22 cellular contexts compared by ENCODE assay signal in the genomic region with DNA sequence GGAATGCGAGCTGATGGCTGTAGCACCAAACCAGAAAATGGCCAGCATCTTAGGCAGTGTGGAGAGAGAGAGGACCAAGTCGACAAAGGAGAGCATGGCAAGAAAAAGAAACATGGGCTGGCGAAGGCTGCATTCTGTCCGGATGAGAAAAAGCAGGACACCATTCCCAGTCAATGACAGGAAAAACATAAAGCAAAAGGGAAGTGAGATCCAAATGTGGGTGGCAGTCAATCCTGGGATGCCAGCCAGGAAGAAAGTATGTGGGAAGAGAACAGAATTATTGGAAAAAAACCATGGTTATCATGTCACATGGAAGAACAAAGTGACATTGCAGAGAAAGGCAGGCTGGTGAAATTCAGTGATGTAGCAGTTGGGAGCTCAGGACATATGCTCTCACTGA. TPM values are rescaled to one million over a fixed set of nuclear protein-coding genes. Genes with fewer than 3 reads are reported as not detected.
DNase-seq lines count a peak whose midpoint lies in the region.
"Had no signal": no experiment of that assay in that cellular context is flagged by ENCODE, and none has a peak within 500 bp of the region (broad histone marks: within the 10 kb centered on the region; RNA-seq: fewer than 3 reads in every experiment).

No MANE protein-coding gene starts in this region.

- no peaks in the 10 kb centered on the region for H3K36me3 ChIP-seq in neuronal stem cell (replicated peaks in 1 of 2; ENCODE audit: control insufficient read depth in 2 of 2, insufficient read depth in 2 of 2, low read length in 2 of 2)
- H3K36me3 ChIP-seq in SJCRH30 = no peaks in the 10 kb centered on the region
- H3K36me3 ChIP-seq: BLaER1 had no signal

- H3K27ac ChIP-seq in neuronal stem cell (replicated peaks; ENCODE audit: low read length) = no peak overlapping the region
- H3K27ac ChIP-seq in SJCRH30 = no peak overlapping the region
- H3K27ac ChIP-seq: 22Rv1, A549, BLaER1, GM23248 had no signal

- no peak overlapping the region for H3K9ac ChIP-seq in neuronal stem cell (ENCODE audit: low read depth, low read length, poor library complexity)
- H3K9ac ChIP-seq: BLaER1, GM23248 had no signal

- no peak overlapping the region for H2BK12ac ChIP-seq in neuronal stem cell (ENCODE audit: low read length)

- H4K91ac ChIP-seq in neuronal stem cell (ENCODE audit: low read depth, low read length, poor library complexity) = no peak overlapping the region

- H3K4me1 ChIP-seq in neuronal stem cell (ENCODE audit: control insufficient read depth in 2 of 2, insufficient read depth in 1 of 2, low read depth in 1 of 2, low read length in 2 of 2) (no peaks in the 10 kb centered on the region), SJCRH30 (no peaks in the 10 kb centered on the region)
- H3K4me1 ChIP-seq: A549, BLaER1 had no signal

- intact Hi-C loops in head of caudate nucleus (cut with DNase I) = no loop called here

- in situ Hi-C loops in G401 (cut with HindIII; ENCODE audit: low sequenced_read_pairs) = no loop called here

- no peak overlapping the region for H2BK5ac ChIP-seq in neuronal stem cell (ENCODE audit: low read length)

- DNase-seq in Ammon's horn (ENCODE audit: low spot score) (peak; percentile 60), head of caudate nucleus (peak in 23 of 42 donors; percentile 2 to 64 (median 28)), neuronal stem cell (ENCODE audit: low spot score) (no peak), superior temporal gyrus (ENCODE audit: extremely low spot score) (peak; percentile 71), G401 (ENCODE audit: low spot score) (no peak), glomerular visceral epithelial cell (ENCODE audit: extremely low spot score) (no peak), SJCRH30 (no peak)
- DNase-seq: AML-193; Calu3; CD4-positive, alpha-beta memory T cell; DMS53; DND-41; EL; GM23248; HCEC 1CT; IMR-90 had no signal

- H2BK15ac ChIP-seq in neuronal stem cell (ENCODE audit: low read length) = no peak overlapping the region

- no peak overlapping the region for H2AK5ac ChIP-seq in neuronal stem cell (ENCODE audit: low read depth, low read length)

- H3K23ac ChIP-seq in neuronal stem cell (ENCODE audit: low read depth, low read length, poor library complexity) = no peak overlapping the region

- H3K4ac ChIP-seq in neuronal stem cell (ENCODE audit: low read length) = no peak overlapping the region

- H3K27me3 ChIP-seq in neuronal stem cell (ENCODE audit: control insufficient read depth in 3 of 3, insufficient read depth in 3 of 3, low read depth in 1 of 3, low read length in 3 of 3) = no peaks in the 10 kb centered on the region
- no peaks in the 10 kb centered on the region for H3K27me3 ChIP-seq in SJCRH30
- H3K27me3 ChIP-seq: BLaER1 had no signal

- H2AFZ ChIP-seq in neuronal stem cell (ENCODE audit: low read length) = no peak overlapping the region
- H2AFZ ChIP-seq: GM23248 had no signal

- H3K14ac ChIP-seq in neuronal stem cell (ENCODE audit: low read length) = peak overlapping the region; percentile 1

- H3K4me3 ChIP-seq in neuronal stem cell (ENCODE audit: low read length in 2 of 2) (no peak overlapping the region), SJCRH30 (no peak overlapping the region)
- H3K4me3 ChIP-seq: A549, BLaER1, GM23248, K562 had no signal

- no peak overlapping the region for H2BK120ac ChIP-seq in neuronal stem cell (ENCODE audit: low read depth, low read length)

- no peaks in the 10 kb centered on the region for H3K79me1 ChIP-seq in neuronal stem cell (ENCODE audit: low read depth, low read length)

- no peak overlapping the region for H4K8ac ChIP-seq in neuronal stem cell (ENCODE audit: low read depth, low read length)

- H3K4me2 ChIP-seq in neuronal stem cell (ENCODE audit: insufficient read depth, low read length, poor library complexity, severe bottlenecking) = no peak overlapping the region
- H3K4me2 ChIP-seq: A549, BLaER1 had no signal

- H3K9me3 ChIP-seq in neuronal stem cell (replicated peaks in 1 of 2; ENCODE audit: control insufficient read depth in 2 of 2, insufficient read depth in 1 of 2, low read depth in 1 of 2, low read length in 2 of 2) = no peaks in the 10 kb centered on the region
- no peaks in the 10 kb centered on the region for H3K9me3 ChIP-seq in SJCRH30 (replicated peaks)
- H3K9me3 ChIP-seq: A549, BLaER1 had no signal

- no CpG with 5 or more reads among the region's 4 CpGs for WGBS in neuronal stem cell (ENCODE audit: extremely low coverage in 2 of 2, insufficient read length in 2 of 2, insufficient replicate concordance in 1 of 2), 2 donors

- no peak overlapping the region for H3K18ac ChIP-seq in neuronal stem cell (ENCODE audit: low read length)

RNA-seq across cellular contexts. Expression of a gene that starts 36.9 kb away (rescaled TPM):
- under 0.01 TPM for polyA plus RNA-seq in neuronal stem cell (2013, experiment 1 of 2)
- under 0.01 TPM for polyA plus RNA-seq in neuronal stem cell (2013, experiment 2 of 2)
- total RNA-seq in G401 (2014; rRNA removed; shearing (Covaris generic)) = not detected in 2 replicates
- not detected in 2 replicates for total RNA-seq in SJCRH30 (2014; rRNA removed; shearing (Covaris generic))
- total RNA-seq: Calu3; CD4-positive, alpha-beta memory T cell; GM23248; HT1080; IMR-90; K562 had no signal
- polyA plus RNA-seq: A549; CD14-positive monocyte; CD4-positive, alpha-beta memory T cell; GM23248; IMR-90; K562 had no signal

RNA-seq across cellular contexts. Expression of a gene that starts 40.0 kb away (rescaled TPM):
- not detected for polyA plus RNA-seq in neuronal stem cell (2013, experiment 1 of 2)
- polyA plus RNA-seq in neuronal stem cell (2013, experiment 2 of 2) = not detected
- total RNA-seq in G401 (2014; rRNA removed; shearing (Covaris generic)) = not detected in 2 replicates
- total RNA-seq in SJCRH30 (2014; rRNA removed; shearing (Covaris generic)) = not detected in 2 replicates
- total RNA-seq: Calu3; CD4-positive, alpha-beta memory T cell; GM23248; HT1080; IMR-90; K562 had no signal
- polyA plus RNA-seq: A549; CD14-positive monocyte; CD4-positive, alpha-beta memory T cell; GM23248; IMR-90 had no signal

Comparison
In these comparisons a context has a peak if more than half of its experiments do, and no peak if none do; other contexts are left out.
1. DNase-seq: peak in Ammon's horn (single experiment), head of caudate nucleus (23 of 42) and superior temporal gyrus (single experiment); none in neuronal stem cell (single experiment), G401 (single experiment), glomerular visceral epithelial cell (single experiment) and SJCRH30 (0 of 2).